8 cellular contexts compared by ENCODE assay signal in the genomic region with DNA sequence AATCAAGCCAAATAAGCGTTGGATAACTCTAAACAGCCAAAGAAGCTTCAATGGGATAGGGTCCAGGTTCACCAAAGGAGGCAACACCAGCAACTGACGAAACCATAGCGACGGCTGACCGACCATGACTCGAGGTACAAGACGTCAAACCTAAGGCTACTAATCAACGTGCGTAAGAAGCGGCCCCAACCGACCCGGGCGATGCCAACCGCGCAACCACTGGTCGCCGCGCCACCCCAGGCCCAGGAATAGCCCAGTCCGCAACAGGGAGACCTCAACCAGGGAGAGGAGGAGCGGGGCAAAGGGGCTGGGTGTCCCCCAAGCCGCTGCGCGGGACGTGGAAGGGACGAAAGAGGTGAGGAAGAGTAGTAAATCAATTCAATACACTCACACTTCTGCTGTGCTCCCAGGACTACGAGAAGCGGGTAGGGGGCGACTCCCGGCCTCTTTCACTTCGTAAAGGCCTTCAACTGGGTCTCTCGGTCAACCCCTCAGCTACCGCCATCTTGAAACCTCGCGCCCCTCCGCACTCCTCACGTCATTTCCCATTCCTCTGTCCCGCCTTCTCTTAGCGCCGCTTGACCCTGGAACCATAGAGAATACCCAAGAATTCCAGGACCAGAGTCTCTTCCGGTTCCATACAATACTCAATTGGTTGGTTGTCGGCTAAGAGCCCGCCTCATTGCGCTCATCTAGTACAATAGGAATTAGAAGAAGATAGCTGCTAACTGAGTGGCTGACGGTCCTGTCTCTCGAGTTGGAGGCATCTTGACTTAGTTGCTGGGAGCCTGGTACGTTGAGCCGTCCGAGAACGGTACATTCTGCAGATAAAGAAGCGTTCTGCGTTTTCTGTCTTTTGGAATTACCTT. TPM values are rescaled to one million over a fixed set of nuclear protein-coding genes. Genes with fewer than 3 reads are reported as not detected.
DNase-seq lines count a peak whose midpoint lies in the region; TF ChIP-seq lines count a peak whose summit lies in the region.

A gene with protein sequence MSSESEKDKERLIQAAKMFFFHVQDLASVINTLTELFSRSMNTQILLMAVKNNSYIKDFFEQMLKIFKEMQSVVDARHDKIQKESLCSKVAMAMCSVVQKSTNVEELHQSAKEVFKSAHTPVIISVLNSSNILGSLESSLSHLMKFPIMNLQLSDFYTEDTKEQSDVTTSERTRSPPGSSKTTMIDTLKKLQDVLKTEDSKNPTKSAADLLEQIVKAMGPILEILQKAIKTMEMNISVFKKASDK (plus strand): TSS at position 710 of the 869 bp plus-strand sequence. CDS start 19,266 bp downstream, outside the sequence.
TSS of gene WBP11 (minus strand) at position 518 of the 869 bp plus-strand sequence. CDS start 2,095 bp downstream, outside the sequence.

- intact Hi-C loops in activated naive CD4-positive, alpha-beta T cell treated with anti-CD3 and anti-CD28 coated beads for 36 hours (cut with micrococcal nuclease), result loop anchor here (1.0 kb wide), 8 partner anchors 21 to 1079 kb away; partner anchors contain the start of genes ARHGDIB, ATF7IP and STRAP

- DNase-seq in GM06990 (ENCODE audit: extremely low read depth, insufficient read length) (peak; percentile 85), HFFc6 (peak; percentile 99), NAMALWA (ENCODE audit: low spot score) (peak; percentile 100), SJSA1 (ENCODE audit: low read depth in 1 of 2, low spot score in 2 of 2) (peak; percentile 94 to 95), germinal center (ENCODE audit: low spot score) (peak; percentile 93), substantia nigra (lab: John Stamatoyannopoulos, UW) (peak; percentile 39 to 99 (median 91))
- peak; percentile 94 for DNase-seq in activated naive CD4-positive, alpha-beta T cell treated with anti-CD3 and anti-CD28 coated beads for 36 hours

- peaks cover 10% of the 10 kb centered on the region for H3K36me3 Mint-ChIP-seq in HFFc6 (ENCODE audit: low read depth)
- H3K36me3 Mint-ChIP-seq in activated naive CD4-positive, alpha-beta T cell treated with anti-CD3 and anti-CD28 coated beads for 36 hours (ENCODE audit: low read depth), result peaks cover 14% of the 10 kb centered on the region

- H3K9me3 ChIP-seq in SJSA1 (replicated peaks) (no peaks in the 10 kb centered on the region), neutrophil (no peaks in the 10 kb centered on the region)

- H3K4me3 Mint-ChIP-seq in HFFc6, result no peak within 1 kb of the TSS
- no peak within 1 kb of the TSS for H3K4me3 Mint-ChIP-seq in activated naive CD4-positive, alpha-beta T cell treated with anti-CD3 and anti-CD28 coated beads for 36 hours

- TF ChIP-seq CTCF in GM06990 (IDR thresholded peaks at IDR 0.05; ENCODE audit: insufficient read depth, low read length, poor library complexity, severe bottlenecking), result peak; percentile 8
- no peak for TF ChIP-seq CTCF in HFFc6 (IDR thresholded peaks at IDR 0.05)
- TF ChIP-seq CTCF in neutrophil (IDR thresholded peaks at IDR 0.05), result peak; percentile 24

- H3K4me1 Mint-ChIP-seq in HFFc6 (ENCODE audit: low read depth), result peaks cover 30% of the 10 kb centered on the region
- H3K4me1 Mint-ChIP-seq in activated naive CD4-positive, alpha-beta T cell treated with anti-CD3 and anti-CD28 coated beads for 36 hours (ENCODE audit: low read depth), result peaks cover 34% of the 10 kb centered on the region

- no peak within 1 kb of the TSS for H3K27ac Mint-ChIP-seq in HFFc6
- H3K27ac Mint-ChIP-seq in activated naive CD4-positive, alpha-beta T cell treated with anti-CD3 and anti-CD28 coated beads for 36 hours, result no peak within 1 kb of the TSS

- peaks cover 1% of the 10 kb centered on the region; the same call in 1 of the 2 replicates for H3K27me3 Mint-ChIP-seq in HFFc6 (ENCODE audit: insufficient read depth)
- H3K27me3 Mint-ChIP-seq in activated naive CD4-positive, alpha-beta T cell treated with anti-CD3 and anti-CD28 coated beads for 36 hours (ENCODE audit: low read depth), result no peaks in the 10 kb centered on the region

- H3K4me3 ChIP-seq in GM06990 (replicated peaks; ENCODE audit: low read depth, low read length) (peak within 1 kb of the TSS; percentile 82), SJSA1 (peak within 1 kb of the TSS; percentile 78), neutrophil (ENCODE audit: low read depth in 1 of 2, low read length in 1 of 2) (peak within 1 kb of the TSS; percentile 82 to 83)

- no peaks in the 10 kb centered on the region for H3K9me3 Mint-ChIP-seq in HFFc6
- H3K9me3 Mint-ChIP-seq in activated naive CD4-positive, alpha-beta T cell treated with anti-CD3 and anti-CD28 coated beads for 36 hours, result no peaks in the 10 kb centered on the region

- H3K27me3 ChIP-seq in GM06990 (replicated peaks; ENCODE audit: control insufficient read depth, insufficient read depth, low read length) (no peaks in the 10 kb centered on the region), SJSA1 (replicated peaks) (no peaks in the 10 kb centered on the region), neutrophil (peaks cover 6% of the 10 kb centered on the region)

- CTCF ChIA-PET in activated naive CD4-positive, alpha-beta T cell treated with anti-CD3 and anti-CD28 coated beads for 36 hours (lab: Charles Lee), result interaction anchor here (0.6 to 3.3 kb wide), 8 partner anchors 8 to 192 kb away, joined by 3 to 18 read pairs (median 4); a partner anchor contains a TSS

- H3K36me3 ChIP-seq in GM06990 (ENCODE audit: control insufficient read depth, insufficient read depth, low read length), result peaks cover 3% of the 10 kb centered on the region
- peaks cover 23% of the 10 kb centered on the region for H3K36me3 ChIP-seq in SJSA1
- peaks cover 14% of the 10 kb centered on the region for H3K36me3 ChIP-seq in neutrophil

- H3K27ac ChIP-seq in SJSA1 (peak within 1 kb of the TSS; percentile 91), neutrophil (peak within 1 kb of the TSS; percentile 86), substantia nigra (ENCODE audit: low read depth, low read length, poor library complexity, severe bottlenecking) (peak within 1 kb of the TSS; percentile 81)

- 0 out of 2 replicates have a peak, but pooled peaks cover 4% of the 10 kb centered on the region for H3K4me1 ChIP-seq in SJSA1 (replicated peaks)
- peaks cover 21 to 26% of the 10 kb centered on the region in 2 experiments for H3K4me1 ChIP-seq in neutrophil (ENCODE audit: control insufficient read depth in 1 of 2, insufficient read depth in 1 of 2, low read depth in 1 of 2, low read length in 1 of 2)

RNA-seq across cellular contexts. Expression of the first gene that starts in this region (rescaled TPM):
- total RNA-seq in HFFc6 (2021; fragmentation: NEBNext Ultra II Directional; extraction: Animal tissue kit (Norgen Biotek cat#: 25700)), result under 1 TPM; 0.38 to 0.83 (median 0.64) TPM
- 0.53 and 1.4 TPM in 2 replicates for total RNA-seq in SJSA1 (2014; rRNA removed; shearing (Covaris generic))
- total RNA-seq in activated naive CD4-positive, alpha-beta T cell treated with anti-CD3 and anti-CD28 coated beads for 36 hours, result 1 to 10 TPM; 2.0 to 3.1 TPM

RNA-seq across cellular contexts. Expression of gene WBP11, which starts in this region (rescaled TPM):
- 10 to 100 TPM; 50.5 to 69.0 (median 60.8) TPM for total RNA-seq in HFFc6 (2021; fragmentation: NEBNext Ultra II Directional; extraction: Animal tissue kit (Norgen Biotek cat#: 25700))
- 10.2 and 18.5 TPM in 2 replicates for total RNA-seq in SJSA1 (2014; rRNA removed; shearing (Covaris generic))
- 100 to 1,000 TPM; 105 to 115 TPM for total RNA-seq in activated naive CD4-positive, alpha-beta T cell treated with anti-CD3 and anti-CD28 coated beads for 36 hours

Comparison
In these comparisons a context has a peak if more than half of its experiments do, and no peak if none do; other contexts are left out.
1. Peak in every context shown above with its lines: DNase-seq, H3K4me3 ChIP-seq and H3K27ac ChIP-seq.